15 cellular contexts compared by ENCODE assay signal in the genomic region with DNA sequence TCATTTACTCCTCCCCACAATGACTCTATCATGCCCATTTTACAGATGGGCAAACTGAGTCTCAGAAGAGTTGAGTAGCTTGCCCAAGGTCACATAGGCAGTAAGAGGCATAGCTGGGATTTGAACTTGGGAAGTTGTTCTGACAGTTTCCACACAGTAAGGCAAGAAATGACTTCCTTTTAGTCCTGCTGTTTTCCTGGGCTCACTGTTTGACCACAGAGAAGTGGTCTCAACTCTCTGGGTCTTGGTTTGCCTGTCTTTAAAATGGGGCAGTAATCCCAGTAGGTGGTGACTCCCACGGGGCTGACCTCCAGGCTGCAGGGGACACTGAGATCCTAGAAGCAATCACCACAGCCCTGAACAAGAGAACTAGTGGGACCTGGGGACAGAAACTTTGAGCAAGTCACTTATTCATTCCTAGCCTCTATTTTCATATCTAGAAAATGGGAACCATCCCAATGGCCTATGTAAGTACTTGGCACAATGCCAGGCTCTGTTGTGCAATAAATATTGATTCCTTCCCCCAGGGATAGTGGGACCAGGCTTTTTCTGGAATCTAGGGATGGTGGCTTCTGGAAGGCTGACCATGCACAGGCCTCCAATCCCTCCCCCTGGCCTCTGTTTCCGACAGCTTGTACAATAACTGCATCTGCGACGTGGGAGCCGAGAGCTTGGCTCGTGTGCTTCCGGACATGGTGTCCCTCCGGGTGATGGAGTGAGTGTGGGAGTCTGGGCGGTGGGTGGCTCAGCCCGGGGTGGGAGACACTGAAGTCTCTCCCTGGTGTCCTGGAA. TPM values are rescaled to one million over a fixed set of nuclear protein-coding genes. Genes with fewer than 3 reads are reported as not detected.
A peak's percentile ranks its signal among the peaks of the same experiment; 100 is the strongest.
DNase-seq lines count a peak whose midpoint lies in the region; ATAC-seq, FAIRE-seq and TF ChIP-seq lines count a peak whose summit lies in the region.
"Had no signal": no experiment of that assay in that cellular context is flagged by ENCODE, and none has a peak within 500 bp of the region (broad histone marks: within the 10 kb centered on the region; RNA-seq: fewer than 3 reads in every experiment).

No MANE protein-coding gene starts in this region.

- H3K36me3 ChIP-seq in left ventricle myocardium inferior, result peaks cover 27% of the 10 kb centered on the region
- H3K36me3 ChIP-seq: SJCRH30 had no signal

- no peak overlapping the region for H3K4me3 Mint-ChIP-seq in activated B cell treated with CpG ODN at 0.5 μM for 24 hours
- H3K4me3 Mint-ChIP-seq: activated naive CD4-positive, alpha-beta T cell treated with anti-CD3 and anti-CD28 coated beads, Interleukin-2, amount 50 U/mL, for 24 hours had no signal

- CTCF ChIA-PET in activated B cell treated with CpG ODN at 0.5 μM for 24 hours (lab: Charles Lee), result interaction anchor here (0.5 to 1.9 kb wide), 4 partner anchors 13 to 407 kb away, joined by 3 to 9 read pairs (median 3); no protein-coding TSS in a partner anchor

- peak overlapping the region; percentile 60 for H3K27ac Mint-ChIP-seq in activated B cell treated with CpG ODN at 0.5 μM for 24 hours
- H3K27ac Mint-ChIP-seq: activated naive CD4-positive, alpha-beta T cell treated with anti-CD3 and anti-CD28 coated beads, Interleukin-2, amount 50 U/mL, for 24 hours had no signal

- FAIRE-seq in urothelium cell line (lab: Jason Lieb, UNC), result no peak

- TF ChIP-seq CTCF in activated B cell treated with CpG ODN at 0.5 μM for 24 hours (IDR thresholded peaks at IDR 0.05) (no peak), left ventricle myocardium inferior (IDR thresholded peaks at IDR 0.05; ENCODE audit: borderline replicate concordance) (no peak)

- H3K27ac ChIP-seq in left ventricle myocardium inferior (replicated peaks), result peak overlapping the region; percentile 89
- H3K27ac ChIP-seq: HL-60, SJCRH30 had no signal

- POLR2A ChIA-PET in activated B cell treated with CpG ODN at 0.5 μM for 24 hours (lab: Charles Lee), result interaction anchor here (0.7 to 1.8 kb wide), 5 partner anchors 11 to 178 kb away, joined by 3 to 8 read pairs (median 3); a partner anchor contains a TSS

- no peaks in the 10 kb centered on the region for H3K9me3 Mint-ChIP-seq in activated B cell treated with CpG ODN at 0.5 μM for 24 hours
- H3K9me3 Mint-ChIP-seq: activated naive CD4-positive, alpha-beta T cell treated with anti-CD3 and anti-CD28 coated beads, Interleukin-2, amount 50 U/mL, for 24 hours had no signal

- peaks cover 6% of the 10 kb centered on the region for H3K9me3 ChIP-seq in left ventricle myocardium inferior (replicated peaks)
- H3K9me3 ChIP-seq: SJCRH30 had no signal

- no peaks in the 10 kb centered on the region for H3K27me3 ChIP-seq in left ventricle myocardium inferior (ENCODE audit: low read depth)

- H3K4me1 ChIP-seq in left ventricle myocardium inferior, result peaks cover 68% of the 10 kb centered on the region
- H3K4me1 ChIP-seq: SJCRH30 had no signal

- peak overlapping the region; percentile 5 for H3K4me3 ChIP-seq in left ventricle myocardium inferior
- H3K4me3 ChIP-seq: SJCRH30 had no signal

- H3K36me3 Mint-ChIP-seq in activated B cell treated with CpG ODN at 0.5 μM for 24 hours (ENCODE audit: low read depth), result peaks cover 91% of the 10 kb centered on the region

- ATAC-seq in activated B cell treated with CpG ODN at 0.5 μM for 24 hours (ENCODE audit: low read depth) (no peak), GM21529 (IDR thresholded peaks at IDR 0.05; ENCODE audit: unreplicated experiment) (no peak), HG03108 (IDR thresholded peaks at IDR 0.05; ENCODE audit: unreplicated experiment) (no peak)

- peaks cover 48% of the 10 kb centered on the region for H3K4me1 Mint-ChIP-seq in activated B cell treated with CpG ODN at 0.5 μM for 24 hours

- H3K27me3 Mint-ChIP-seq in activated B cell treated with CpG ODN at 0.5 μM for 24 hours, result no peaks in the 10 kb centered on the region
- H3K27me3 Mint-ChIP-seq: activated naive CD4-positive, alpha-beta T cell treated with anti-CD3 and anti-CD28 coated beads, Interleukin-2, amount 50 U/mL, for 24 hours had no signal

- DNase-seq in CD1c-positive myeloid dendritic cell (ENCODE audit: extremely low spot score) (peak; percentile 70), activated B cell treated with CpG ODN at 0.5 μM for 24 hours (no peak), left ventricle myocardium inferior (peak; percentile 42), renal cortical epithelial cell (ENCODE audit: low read depth) (peak; percentile 51), iPS-NIHi7 (ENCODE audit: extremely low spot score) (no peak), urothelium cell line (ENCODE audit: low spot score) (no peak)
- DNase-seq: AML-193, DMS79, NCI-H2081 had no signal

- intact Hi-C loops in activated B cell treated with CpG ODN at 0.5 μM for 24 hours (cut with micrococcal nuclease), result no loop called here
- intact Hi-C loops in left ventricle myocardium inferior (cut with micrococcal nuclease), result no loop called here

RNA-seq across cellular contexts. Expression of a gene that starts 20.5 kb away (rescaled TPM):
- 18.0 and 19.8 TPM in 2 replicates for total RNA-seq in activated B cell treated with CpG ODN at 0.5 μM for 24 hours
- total RNA-seq in left ventricle myocardium inferior, result 110 TPM
- 29.2 and 47.1 TPM in 2 replicates for total RNA-seq in renal cortical epithelial cell

RNA-seq across cellular contexts. Expression of a gene that starts 22.6 kb away (rescaled TPM):
- total RNA-seq in activated B cell treated with CpG ODN at 0.5 μM for 24 hours (53.4 and 57.6 TPM in 2 replicates), left ventricle myocardium inferior (24.6 TPM), renal cortical epithelial cell (13.2 and 48.3 TPM in 2 replicates)

RNA-seq across cellular contexts. Expression of a gene that starts 44.7 kb away (rescaled TPM):
- total RNA-seq in activated B cell treated with CpG ODN at 0.5 μM for 24 hours, result 332 and 401 TPM in 2 replicates
- 9.4 TPM for total RNA-seq in left ventricle myocardium inferior
- total RNA-seq in renal cortical epithelial cell, result under 0.01 and 0.65 TPM in 2 replicates
- total RNA-seq: chondrocyte had no signal

Comparison
In these comparisons a context has a peak if more than half of its experiments do, and no peak if none do; other contexts are left out.
1. DNase-seq: peak in CD1c-positive myeloid dendritic cell (single experiment), left ventricle myocardium inferior (single experiment) and renal cortical epithelial cell (single experiment); none in activated B cell treated with CpG ODN at 0.5 μM for 24 hours (single experiment), iPS-NIHi7 (single experiment) and urothelium cell line (single experiment).
2. RNA of a gene that starts 44.7 kb away (total RNA-seq): 332 to 401 TPM in activated B cell treated with CpG ODN at 0.5 μM for 24 hours; 9.4 TPM in left ventricle myocardium inferior (single experiment) and under 0.01 to 0.65 TPM in renal cortical epithelial cell; every median in the first group is over 10 times any median in the second.